In genomic region chr7:25951414-25952276, GRCh38 we compare ENCODE assay signal across 8 cellular contexts.
DNase-seq lines count a peak whose midpoint lies in the region; ATAC-seq, FAIRE-seq and TF ChIP-seq lines count a peak whose summit lies in the region.

No MANE protein-coding gene starts in this region.

- no peak overlapping the region for H3K9ac ChIP-seq in astrocyte (ENCODE audit: low read length)

- peak; percentile 47 for ATAC-seq in GM21529 (IDR thresholded peaks at IDR 0.05; ENCODE audit: unreplicated experiment)
- peak; percentile 6 to 74 (median 46) for ATAC-seq in right lobe of liver

- H3K4me1 Mint-ChIP-seq in astrocyte (ENCODE audit: low read depth, unreplicated experiment) = peaks cover 18% of the 10 kb centered on the region

- no peaks in the 10 kb centered on the region for H3K79me2 ChIP-seq in astrocyte (ENCODE audit: insufficient read depth, low read length)

- peaks cover 4% of the 10 kb centered on the region for H3K9me3 Mint-ChIP-seq in astrocyte (ENCODE audit: unreplicated experiment)

- peaks cover 4% of the 10 kb centered on the region for H3K36me3 Mint-ChIP-seq in astrocyte (ENCODE audit: low read depth, unreplicated experiment)

- H3K9me3 ChIP-seq in astrocyte (ENCODE audit: insufficient read depth, low read depth, low read length) (no peaks in the 10 kb centered on the region), right lobe of liver (no peaks in the 10 kb centered on the region), tibial nerve (no peaks in the 10 kb centered on the region)

- peak overlapping the region; percentile 85 for H3K4me2 ChIP-seq in astrocyte (ENCODE audit: low read length)

- no peaks in the 10 kb centered on the region for H3K27me3 Mint-ChIP-seq in astrocyte (ENCODE audit: low read depth, unreplicated experiment)

- H3K36me3 ChIP-seq in astrocyte (ENCODE audit: insufficient read depth, low read length) (no peaks in the 10 kb centered on the region), right lobe of liver (no peaks in the 10 kb centered on the region), tibial nerve (no peaks in the 10 kb centered on the region)

- H3K27ac ChIP-seq in astrocyte (ENCODE audit: low read depth, low read length) (no peak overlapping the region), right lobe of liver (peak overlapping the region; percentile 67 to 86 (median 85)), tibial nerve (peak overlapping the region in 3 of 4 donors; percentile 66 to 78 (median 68))

- TF ChIP-seq CTCF in astrocyte (IDR thresholded peaks at IDR 0.05; ENCODE audit: insufficient read depth, low read depth, low read length) (no peak), right lobe of liver (IDR thresholded peaks at IDR 0.05) (no peak), tibial nerve (IDR thresholded peaks at IDR 0.05) (no peak)

- no peak for FAIRE-seq in astrocyte (lab: Jason Lieb, UNC)

- no peaks in the 10 kb centered on the region for H4K20me1 ChIP-seq in astrocyte (ENCODE audit: insufficient read depth, low read length)

- 10% methylated on average over 20 of the region's 47 CpGs for WGBS in right lobe of liver (ENCODE audit: insufficient coverage, low coverage, low lambda C conversion rate, missing lambda C conversion rate)
- WGBS in tibial nerve, 2 donors = 12 to 16% methylated on average over 22 to 24 of the region's 47 CpGs

- H3K27me3 ChIP-seq in astrocyte (ENCODE audit: insufficient read depth, low read length) (peaks cover 19% of the 10 kb centered on the region), right lobe of liver (no peaks in the 10 kb centered on the region), tibial nerve (peaks cover 0 to 21% of the 10 kb centered on the region in 2 donors)

- TF ChIP-seq POLR2A in right lobe of liver (IDR thresholded peaks at IDR 0.05) (peak; percentile 95), tibial nerve (IDR thresholded peaks at IDR 0.05) (no peak)

- no peaks in the 10 kb centered on the region for H3K4me1 ChIP-seq in astrocyte (ENCODE audit: insufficient read depth, low read length)
- peaks cover 0 to 23% (median 0%) of the 10 kb centered on the region in 4 donors for H3K4me1 ChIP-seq in right lobe of liver
- peaks cover 0 to 18% (median 13%) of the 10 kb centered on the region in 4 donors for H3K4me1 ChIP-seq in tibial nerve

- H3K27ac Mint-ChIP-seq in astrocyte (ENCODE audit: unreplicated experiment) = peak overlapping the region; percentile 70

- H3K4me3 Mint-ChIP-seq in astrocyte (ENCODE audit: unreplicated experiment) = peak overlapping the region; percentile 79

- intact Hi-C loops in right lobe of liver (cut with DNase I) = no loop called here

- H2AFZ ChIP-seq in astrocyte (ENCODE audit: low read depth, low read length) = peak overlapping the region; percentile 86

- peak; percentile 13 for DNase-seq in NCI-H1436 (lab: John Stamatoyannopoulos, UW)
- DNase-seq in NCI-H1436 treated with DMSO at 0.1 percent for 48 hours (lab: John Stamatoyannopoulos, UW) = no peak
- DNase-seq in M059J (ENCODE audit: low read depth) = peak; percentile 31
- no peak for DNase-seq in astrocyte (ENCODE audit: low read depth)
- peak in 1 of 3 donors; percentile 57 for DNase-seq in right lobe of liver
- no peak for DNase-seq in tibial nerve (ENCODE audit: low spot score in 2 of 2)
- no peak for DNase-seq in effector CD8-positive, alpha-beta T cell (lab: John Stamatoyannopoulos, UW)

- H3K4me3 ChIP-seq in astrocyte (ENCODE audit: insufficient read depth, low read depth, low read length) = peak overlapping the region; percentile 51
- peak overlapping the region; percentile 42 to 91 (median 70) for H3K4me3 ChIP-seq in right lobe of liver
- peak overlapping the region; percentile 49 to 83 (median 61) for H3K4me3 ChIP-seq in tibial nerve

- no peak for TF ChIP-seq EP300 in tibial nerve (IDR thresholded peaks at IDR 0.05)

Comparison
In these comparisons a context has a peak if more than half of its experiments do, and no peak if none do; other contexts are left out.
1. DNase-seq: peak in NCI-H1436 (single experiment) and M059J (single experiment); none in NCI-H1436 treated with DMSO at 0.1 percent for 48 hours (single experiment), astrocyte (single experiment), tibial nerve (0 of 2) and effector CD8-positive, alpha-beta T cell (single experiment).
2. Peak in every context shown above with its lines, with median percentiles within 50 percentile points of each other: H3K4me3 ChIP-seq.